Comparison of ENCODE assay signal across 19 cellular contexts in genomic region chr22:39565414-39565944, GRCh38. TPM values are rescaled to one million over a fixed set of nuclear protein-coding genes. Genes with fewer than 3 reads are reported as not detected.
DNase-seq lines count a peak whose midpoint lies in the region; ATAC-seq, FAIRE-seq and TF ChIP-seq lines count a peak whose summit lies in the region.
"Had no signal": no experiment of that assay in that cellular context is flagged by ENCODE, and none has a peak within 500 bp of the region (broad histone marks: within the 10 kb centered on the region; RNA-seq: fewer than 3 reads in every experiment).

No MANE protein-coding gene starts in this region.

- H3K9me3 ChIP-seq in H1 (ENCODE audit: insufficient read depth in 2 of 2, low read depth in 1 of 2, low read length in 1 of 2) (peaks cover 0 to 7% of the 10 kb centered on the region in 2 experiments; a peak in 1 of 4 replicates), left ventricle myocardium inferior (replicated peaks) (no peaks in the 10 kb centered on the region), GM23248 (ENCODE audit: low read depth) (no peaks in the 10 kb centered on the region)
- H3K9me3 ChIP-seq: MG63 had no signal

- H3K9me3 Mint-ChIP-seq in activated naive CD8-positive, alpha-beta T cell treated with anti-CD3 and anti-CD28 coated beads, Interleukin-2, amount 10 ng/mL, durations not matched to agents 7 days and 5 days: peaks cover 9% of the 10 kb centered on the region
- H3K9me3 Mint-ChIP-seq in activated naive CD8-positive, alpha-beta T cell treated with anti-CD3 and anti-CD28 coated beads, Interleukin-2, amount 50 U/mL, for 24 hours: peaks cover 8% of the 10 kb centered on the region

- no peak for TF ChIP-seq CTCF in H1 (IDR thresholded peaks at IDR 0.05; ENCODE audit: control extremely low read depth in 1 of 3, insufficient read depth in 1 of 3, low read depth in 1 of 3, low read length in 3 of 3)
- TF ChIP-seq CTCF in left ventricle myocardium inferior (IDR thresholded peaks at IDR 0.05; ENCODE audit: borderline replicate concordance): no peak

- H3K36me3 Mint-ChIP-seq in activated naive CD8-positive, alpha-beta T cell treated with anti-CD3 and anti-CD28 coated beads, Interleukin-2, amount 10 ng/mL, durations not matched to agents 7 days and 5 days: peaks cover 2% of the 10 kb centered on the region
- no peaks in the 10 kb centered on the region for H3K36me3 Mint-ChIP-seq in activated naive CD8-positive, alpha-beta T cell treated with anti-CD3 and anti-CD28 coated beads, Interleukin-2, amount 50 U/mL, for 24 hours (ENCODE audit: low read depth)
- H3K36me3 Mint-ChIP-seq: CD4-positive, CD25-positive, alpha-beta regulatory T cell had no signal

- TF ChIP-seq POLR2A in H1 (IDR thresholded peaks at IDR 0.05; ENCODE audit: control extremely low read depth in 1 of 2, low read depth in 2 of 2, low read length in 2 of 2): no peak

- H3K18ac ChIP-seq in H1 (ENCODE audit: extremely low read depth, low read length): no peak overlapping the region

- peak overlapping the region; percentile 60; the same call in 1 of the 2 replicates for H2BK12ac ChIP-seq in H1 (ENCODE audit: low read depth, low read length)

- no peak for TF ChIP-seq RAD21 in H1 (IDR thresholded peaks at IDR 0.05 in 1 of 2, conservative IDR thresholded peaks at IDR 0.05 in 1 of 2; ENCODE audit: low read depth in 2 of 2, low read length in 2 of 2)

- ATAC-seq in activated naive CD8-positive, alpha-beta T cell treated with anti-CD3 and anti-CD28 coated beads, Interleukin-2, amount 10 ng/mL, durations not matched to agents 7 days and 5 days (ENCODE audit: low read depth): no peak
- no peak for ATAC-seq in activated naive CD8-positive, alpha-beta T cell treated with anti-CD3 and anti-CD28 coated beads, Interleukin-2, amount 50 U/mL, for 24 hours

- H2BK15ac ChIP-seq in H1 (ENCODE audit: low read length): no peak overlapping the region

- peaks cover 16% of the 10 kb centered on the region for H3K4me1 Mint-ChIP-seq in activated naive CD8-positive, alpha-beta T cell treated with anti-CD3 and anti-CD28 coated beads, Interleukin-2, amount 10 ng/mL, durations not matched to agents 7 days and 5 days
- H3K4me1 Mint-ChIP-seq in activated naive CD8-positive, alpha-beta T cell treated with anti-CD3 and anti-CD28 coated beads, Interleukin-2, amount 50 U/mL, for 24 hours: peaks cover 14% of the 10 kb centered on the region

- no peaks in the 10 kb centered on the region for H3F3A ChIP-seq in GM23248 (ENCODE audit: insufficient read depth)

- POLR2A ChIA-PET in activated naive CD8-positive, alpha-beta T cell treated with anti-CD3 and anti-CD28 coated beads, Interleukin-2, amount 10 ng/mL, durations not matched to agents 7 days and 5 days (lab: Charles Lee): no interaction called here
- POLR2A ChIA-PET in H1 (lab: Charles Lee; ENCODE audit: partially characterized antibody): no interaction called here

- H3K9me2 ChIP-seq in GM23248 (ENCODE audit: insufficient read depth): no peaks in the 10 kb centered on the region

- H3K27ac ChIP-seq in H1 (ENCODE audit: low read depth, low read length) (no peak overlapping the region), left ventricle myocardium inferior (replicated peaks) (no peak overlapping the region), GM23248 (no peak overlapping the region)

- no peak overlapping the region for H4K5ac ChIP-seq in H1 (ENCODE audit: insufficient read length, low read depth, low read length)

- FAIRE-seq in HTR-8/SVneo (lab: Jason Lieb, UNC) (peak; percentile 97), H1 (lab: Jason Lieb, UNC) (no peak), urothelium cell line (lab: Jason Lieb, UNC) (peak; percentile 100)

- H3K23me2 ChIP-seq in H1 (ENCODE audit: low read depth, low read length): peaks cover 19% of the 10 kb centered on the region; the same call in 1 of the 2 replicates

- 84% methylated on average over 5 of the region's 5 CpGs; no CpG with 5 or more reads in 1 of the 2 experiments for WGBS in H1 (ENCODE audit: extremely low coverage in 1 of 2, insufficient coverage in 1 of 2, insufficient read length in 1 of 2, insufficient replicate concordance in 2 of 2, low coverage in 1 of 2, low lambda C conversion rate in 2 of 2, missing lambda C conversion rate in 1 of 2), 2 experiments
- 83 to 84% methylated on average over 5 of the region's 5 CpGs for WGBS in GM23248 (ENCODE audit: low coverage in 1 of 2, low lambda C conversion rate in 2 of 2, missing lambda C conversion rate in 2 of 2), 2 experiments

- CTCF ChIA-PET in H1 (lab: Charles Lee; ENCODE audit: partially characterized antibody): interaction anchor here (1.3 to 1.6 kb wide), 2 partner anchors 23 to 28 kb away, joined by 4 read pairs; no protein-coding TSS in a partner anchor

- H2AK5ac ChIP-seq in H1 (ENCODE audit: low read depth, low read length): peak overlapping the region; percentile 53; the same call in 1 of the 2 replicates

- H3K27me3 ChIP-seq in H1 (replicated peaks in 1 of 4; ENCODE audit: control insufficient read depth in 3 of 4, extremely low read depth in 1 of 4, insufficient read depth in 3 of 4, low read length in 3 of 4): peaks cover 0 to 12% (median 6%) of the 10 kb centered on the region in 4 experiments; a peak in 6 of 7 replicates
- peaks cover 83% of the 10 kb centered on the region for H3K27me3 ChIP-seq in left ventricle myocardium inferior (ENCODE audit: low read depth)
- H3K27me3 ChIP-seq in GM23248 (replicated peaks; ENCODE audit: insufficient read depth): peaks cover 11% of the 10 kb centered on the region; the same call in 1 of the 2 replicates
- H3K27me3 ChIP-seq: MG63 had no signal

- TF ChIP-seq EP300 in H1 (IDR thresholded peaks at IDR 0.05; ENCODE audit: borderline replicate concordance in 1 of 2, low read depth in 2 of 2, low read length in 2 of 2): no peak

- H3K36me3 ChIP-seq in H1 (ENCODE audit: control insufficient read depth in 2 of 4, insufficient read depth in 4 of 4, low read length in 3 of 4) (no peaks in the 10 kb centered on the region; a peak in 1 of 8 replicates), left ventricle myocardium inferior (no peaks in the 10 kb centered on the region), GM23248 (ENCODE audit: low read depth) (no peaks in the 10 kb centered on the region)
- H3K36me3 ChIP-seq: MG63 had no signal

- H2AFZ ChIP-seq in H1 (ENCODE audit: low read length) (no peak overlapping the region), GM23248 (no peak overlapping the region)

- H3K27me3 Mint-ChIP-seq in activated naive CD8-positive, alpha-beta T cell treated with anti-CD3 and anti-CD28 coated beads, Interleukin-2, amount 10 ng/mL, durations not matched to agents 7 days and 5 days: peaks cover 11% of the 10 kb centered on the region
- H3K27me3 Mint-ChIP-seq in activated naive CD8-positive, alpha-beta T cell treated with anti-CD3 and anti-CD28 coated beads, Interleukin-2, amount 50 U/mL, for 24 hours: peaks cover 2% of the 10 kb centered on the region

- no peak overlapping the region for H2BK120ac ChIP-seq in H1 (replicated peaks; ENCODE audit: low read depth, low read length)

- H2BK20ac ChIP-seq in H1 (ENCODE audit: low read length): no peak overlapping the region

- no peak overlapping the region for H4K8ac ChIP-seq in H1 (ENCODE audit: extremely low read depth, insufficient read depth, low read length)

- H3K4ac ChIP-seq in H1 (replicated peaks; ENCODE audit: insufficient read length, low read depth, low read length): no peak overlapping the region

- H3K9ac ChIP-seq in H1 (replicated peaks in 1 of 4; ENCODE audit: extremely low read depth in 1 of 4, low read depth in 3 of 4, low read length in 3 of 4) (no peak overlapping the region), GM23248 (no peak overlapping the region)

- H3K4me3 Mint-ChIP-seq in activated naive CD8-positive, alpha-beta T cell treated with anti-CD3 and anti-CD28 coated beads, Interleukin-2, amount 10 ng/mL, durations not matched to agents 7 days and 5 days: no peak overlapping the region
- H3K4me3 Mint-ChIP-seq in activated naive CD8-positive, alpha-beta T cell treated with anti-CD3 and anti-CD28 coated beads, Interleukin-2, amount 50 U/mL, for 24 hours: no peak overlapping the region

- H4K20me1 ChIP-seq in H1 (replicated peaks in 1 of 2; ENCODE audit: control insufficient read depth in 1 of 2, insufficient read depth in 2 of 2, low read length in 2 of 2) (peaks cover 0 to 20% of the 10 kb centered on the region in 2 experiments), GM23248 (ENCODE audit: insufficient read depth) (no peaks in the 10 kb centered on the region)

- H3K4me2 ChIP-seq in H1 (ENCODE audit: insufficient read depth in 1 of 2, low read depth in 2 of 2, low read length in 2 of 2): no peak overlapping the region
- H3K4me2 ChIP-seq in GM23248 (ENCODE audit: unreplicated experiment): no peak overlapping the region

- no peak overlapping the region for H3K14ac ChIP-seq in H1 (ENCODE audit: insufficient read length)

- in situ Hi-C loops in GM23248 (cut with MboI): loop anchor here (25.0 kb wide), 1 partner anchor 772 kb away; the partner anchor contains the start of gene ADSL

- H3K4me1 ChIP-seq in H1 (replicated peaks in 1 of 4; ENCODE audit: control insufficient read depth in 3 of 4, insufficient read depth in 4 of 4, low read length in 3 of 4): 0 out of 7 replicates have a peak, but pooled peaks cover 0 to 4% (median 0%) of the 10 kb centered on the region in 4 experiments
- H3K4me1 ChIP-seq in left ventricle myocardium inferior: no peaks in the 10 kb centered on the region
- no peaks in the 10 kb centered on the region for H3K4me1 ChIP-seq in GM23248 (ENCODE audit: insufficient read depth)

- no peak overlapping the region for H3K4me3 ChIP-seq in H1 (ENCODE audit: extremely low read depth in 1 of 4, insufficient read depth in 2 of 4, low read depth in 3 of 4, low read length in 4 of 4)
- no peak overlapping the region for H3K4me3 ChIP-seq in left ventricle myocardium inferior
- no peak overlapping the region for H3K4me3 ChIP-seq in GM23248
- H3K4me3 ChIP-seq: MG63 had no signal

- H3K27ac Mint-ChIP-seq in activated naive CD8-positive, alpha-beta T cell treated with anti-CD3 and anti-CD28 coated beads, Interleukin-2, amount 10 ng/mL, durations not matched to agents 7 days and 5 days: peak overlapping the region; percentile 5
- no peak overlapping the region for H3K27ac Mint-ChIP-seq in activated naive CD8-positive, alpha-beta T cell treated with anti-CD3 and anti-CD28 coated beads, Interleukin-2, amount 50 U/mL, for 24 hours

- H3K56ac ChIP-seq in H1 (replicated peaks; ENCODE audit: insufficient read length, low read depth, low read length): peak overlapping the region; percentile 94

- H3K23ac ChIP-seq in H1 (ENCODE audit: insufficient read length): no peak overlapping the region

- H4K91ac ChIP-seq in H1 (replicated peaks; ENCODE audit: insufficient read length, low read length): no peak overlapping the region

- no peak overlapping the region for H2BK5ac ChIP-seq in H1 (ENCODE audit: low read depth, low read length)

- intact Hi-C loops in left ventricle myocardium inferior (cut with micrococcal nuclease): no loop called here

- H3K79me2 ChIP-seq in H1 (ENCODE audit: control insufficient read depth in 1 of 2, insufficient read depth in 2 of 2, low read length in 2 of 2) (peaks cover 0 to 4% of the 10 kb centered on the region in 2 experiments; a peak in 2 of 4 replicates), GM23248 (ENCODE audit: insufficient read depth) (no peaks in the 10 kb centered on the region)

- peaks cover 9% of the 10 kb centered on the region; the same call in 1 of the 2 replicates for H3K79me1 ChIP-seq in H1 (ENCODE audit: low read depth, low read length)

- no peak for DNase-seq in activated naive CD8-positive, alpha-beta T cell treated with anti-CD3 and anti-CD28 coated beads, Interleukin-2, amount 10 ng/mL, durations not matched to agents 7 days and 5 days
- no peak for DNase-seq in activated naive CD8-positive, alpha-beta T cell treated with anti-CD3 and anti-CD28 coated beads, Interleukin-2, amount 50 U/mL, for 24 hours
- DNase-seq in HTR-8/SVneo (ENCODE audit: insufficient read length, low spot score) (no peak), H1 (ENCODE audit: low read depth in 1 of 2, low spot score in 2 of 2) (no peak), urothelium cell line (ENCODE audit: low spot score) (no peak), left ventricle myocardium inferior (no peak), GM23248 (no peak)
- DNase-seq: CD4-positive, CD25-positive, alpha-beta regulatory T cell; EL; GF-D8; HCEC 1CT; NCI-H1417; NCI-H187; NCI-H446; NCI-H526; Right ventricle myocardium superior had no signal

RNA-seq across cellular contexts. Expression of gene CACNA1I, which starts 5.1 kb away (rescaled TPM):
- total RNA-seq in activated naive CD8-positive, alpha-beta T cell treated with anti-CD3 and anti-CD28 coated beads, Interleukin-2, amount 10 ng/mL, durations not matched to agents 7 days and 5 days: 10 to 100 TPM; 17.3 to 19.0 TPM
- 1.2 and 1.3 TPM in 2 replicates for total RNA-seq in H1 (2021; fragmentation: NEBNext Ultra II Directional; extraction: Animal tissue kit (Norgen Biotek cat#: 25700))
- polyA plus RNA-seq in H1 (2011; rRNA removed) (0.77 and 1.3 TPM in 2 replicates), GM23248 (2016; fragmentation: Nextera tagmentation; extraction: Ambion mirVana) (not detected in 2 replicates)
- polyA plus RNA-seq in H1 (2011; cell fraction: cytosol; rRNA removed): 1.2 TPM
- polyA plus RNA-seq in H1 (2011; cell fraction: nucleus; rRNA removed): 7.1 TPM
- 0.91 to 1.4 TPM (median 1.2 TPM) in 4 replicates for polyA plus RNA-seq in H1 (2012, experiment 1 of 2)
- 0.71 TPM for polyA plus RNA-seq in H1 (2012, experiment 2 of 2)
- 1.3 TPM for polyA plus RNA-seq in H1 (2013, experiment 1 of 2)
- 1.3 TPM for polyA plus RNA-seq in H1 (2013, experiment 2 of 2)
- 1.00 and 1.3 TPM in 2 replicates for polyA minus RNA-seq in H1 (2011; rRNA and poly(A)+ RNA removed)
- polyA minus RNA-seq in H1 (2011; cell fraction: cytosol; rRNA and poly(A)+ RNA removed): 0.95 TPM
- polyA minus RNA-seq in H1 (2011; cell fraction: nucleus; rRNA and poly(A)+ RNA removed): 1.6 TPM
- total RNA-seq in left ventricle myocardium inferior: 0.05 TPM
- not detected in 2 replicates for total RNA-seq in GM23248 (2014; rRNA removed; shearing (Covaris generic))
- total RNA-seq: LHCN-M2, SK-MEL-5 had no signal

RNA-seq across cellular contexts. Expression of gene RPS19BP1, which starts 32.9 kb away (rescaled TPM):
- total RNA-seq in activated naive CD8-positive, alpha-beta T cell treated with anti-CD3 and anti-CD28 coated beads, Interleukin-2, amount 10 ng/mL, durations not matched to agents 7 days and 5 days: 10 to 100 TPM; 66.5 to 71.4 TPM
- 77.5 and 77.9 TPM in 2 replicates for total RNA-seq in H1 (2021; fragmentation: NEBNext Ultra II Directional; extraction: Animal tissue kit (Norgen Biotek cat#: 25700))
- polyA plus RNA-seq in H1 (2011; rRNA removed) (97.9 and 120 TPM in 2 replicates), GM23248 (2016; fragmentation: Nextera tagmentation; extraction: Ambion mirVana) (114 and 119 TPM in 2 replicates)
- polyA plus RNA-seq in H1 (2011; cell fraction: cytosol; rRNA removed): 120 TPM
- polyA plus RNA-seq in H1 (2011; cell fraction: nucleus; rRNA removed): 94.6 TPM
- 79.6 to 99.4 TPM (median 89.0 TPM) in 4 replicates for polyA plus RNA-seq in H1 (2012, experiment 1 of 2)
- 100 TPM for polyA plus RNA-seq in H1 (2012, experiment 2 of 2)
- polyA plus RNA-seq in H1 (2013, experiment 1 of 2): 71.2 TPM
- 71.6 TPM for polyA plus RNA-seq in H1 (2013, experiment 2 of 2)
- 7.8 and 8.1 TPM in 2 replicates for polyA minus RNA-seq in H1 (2011; rRNA and poly(A)+ RNA removed)
- 16.2 TPM for polyA minus RNA-seq in H1 (2011; cell fraction: cytosol; rRNA and poly(A)+ RNA removed)
- 23.8 TPM for polyA minus RNA-seq in H1 (2011; cell fraction: nucleus; rRNA and poly(A)+ RNA removed)
- 59.3 TPM for total RNA-seq in left ventricle myocardium inferior
- total RNA-seq in GM23248 (2014; rRNA removed; shearing (Covaris generic)): 81.6 and 93.9 TPM in 2 replicates

RNA-seq across cellular contexts. Expression of gene ATF4, which starts 45.1 kb away (rescaled TPM):
- total RNA-seq in activated naive CD8-positive, alpha-beta T cell treated with anti-CD3 and anti-CD28 coated beads, Interleukin-2, amount 10 ng/mL, durations not matched to agents 7 days and 5 days: 100 to 1,000 TPM; 413 to 424 TPM
- 543 and 553 TPM in 2 replicates for total RNA-seq in H1 (2021; fragmentation: NEBNext Ultra II Directional; extraction: Animal tissue kit (Norgen Biotek cat#: 25700))
- polyA plus RNA-seq in H1 (2011; rRNA removed) (685 and 704 TPM in 2 replicates), GM23248 (2016; fragmentation: Nextera tagmentation; extraction: Ambion mirVana) (282 and 293 TPM in 2 replicates)
- polyA plus RNA-seq in H1 (2011; cell fraction: cytosol; rRNA removed): 868 TPM
- polyA plus RNA-seq in H1 (2011; cell fraction: nucleus; rRNA removed): 703 TPM
- 598 to 685 TPM (median 617 TPM) in 4 replicates for polyA plus RNA-seq in H1 (2012, experiment 1 of 2)
- polyA plus RNA-seq in H1 (2012, experiment 2 of 2): 699 TPM
- 476 TPM for polyA plus RNA-seq in H1 (2013, experiment 1 of 2)
- polyA plus RNA-seq in H1 (2013, experiment 2 of 2): 475 TPM
- 314 and 359 TPM in 2 replicates for polyA minus RNA-seq in H1 (2011; rRNA and poly(A)+ RNA removed)
- polyA minus RNA-seq in H1 (2011; cell fraction: cytosol; rRNA and poly(A)+ RNA removed): 150 TPM
- 255 TPM for polyA minus RNA-seq in H1 (2011; cell fraction: nucleus; rRNA and poly(A)+ RNA removed)
- 193 TPM for total RNA-seq in left ventricle myocardium inferior
- 481 and 529 TPM in 2 replicates for total RNA-seq in GM23248 (2014; rRNA removed; shearing (Covaris generic))
